In the genomic region with DNA sequence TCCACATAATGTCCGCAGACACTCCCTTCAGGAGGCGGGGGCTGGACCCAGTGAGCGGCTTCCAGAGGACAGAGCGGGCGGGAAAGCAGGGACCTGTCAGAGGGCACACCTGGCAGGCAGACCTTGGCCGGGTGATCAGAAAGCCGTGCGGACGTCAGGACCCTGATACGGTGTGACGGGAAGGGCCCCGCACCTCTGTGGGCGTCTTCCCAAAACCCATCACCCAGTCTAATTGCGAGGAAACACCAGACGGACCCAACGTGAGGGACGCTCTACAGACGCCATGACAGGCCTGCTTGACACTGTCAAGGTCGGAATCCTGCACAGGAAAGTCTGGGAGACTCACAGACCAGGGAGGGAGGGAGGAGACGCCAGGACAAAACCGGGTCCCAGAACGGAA, we compare ENCODE assay signal across 32 cellular contexts. TPM values are rescaled to one million over a fixed set of nuclear protein-coding genes. Genes with fewer than 3 reads are reported as not detected.
"Had no signal": no experiment of that assay in that cellular context is flagged by ENCODE, and none has a peak within 500 bp of the region (broad histone marks: within the 10 kb centered on the region; RNA-seq: fewer than 3 reads in every experiment).

No MANE protein-coding gene starts in this region.

- H3K9me3 ChIP-seq: colonic mucosa, pancreas, right lobe of liver, suprapubic skin, transverse colon, upper lobe of right lung, uterus had no signal

- H3K4me3 Mint-ChIP-seq: nephron progenitor cell; stimulated activated naive CD8-positive, alpha-beta T cell treated with anti-CD3 and anti-CD28 coated beads, Interleukin-15, amount 100 ng/mL, for 72 hours had no signal

- DNase-seq: colonic mucosa; dermis blood vessel endothelial cell; effector memory CD4-positive, alpha-beta T cell; foreskin keratinocyte; hippocampal formation; kidney glomerular epithelial cell; left colon; left ventricle myocardium superior; mesendoderm; midbrain; naive thymus-derived CD4-positive, alpha-beta T cell; nephron progenitor cell; occipital lobe; small intestine; stimulated activated CD4-positive, alpha-beta T cell treated with anti-CD3 and anti-CD28 coated beads, Interleukin-12 subunit alpha, Interleukin-12 subunit beta, amount 100 ng/mL, for 4 hours; stimulated activated CD4-positive, alpha-beta T cell treated with anti-CD3 and anti-CD28 coated beads, Interleukin-1b, Interleukin-23, amount 100 ng/mL, for 48 hours; stimulated activated CD4-positive, alpha-beta T cell treated with anti-CD3 and anti-CD28 coated beads, Interleukin-4, amount 100 ng/mL, for 1 hour; stimulated activated CD8-positive, alpha-beta memory T cell treated with anti-CD3 and anti-CD28 coated beads, Interleukin-4, amount 100 ng/mL, for 48 hours; stimulated activated naive CD4-positive, alpha-beta T cell; stimulated activated naive CD8-positive, alpha-beta T cell treated with anti-CD3 and anti-CD28 coated beads, Interleukin-15, amount 100 ng/mL, for 72 hours; transverse colon; upper lobe of right lung; uterus had no signal

- H3K4me1 ChIP-seq: foreskin keratinocyte, gastroesophageal sphincter, pancreas, right lobe of liver, upper lobe of right lung, uterus had no signal

- H3K36me3 ChIP-seq: colonic mucosa, pancreas, right lobe of liver, suprapubic skin, transverse colon, upper lobe of right lung, uterus had no signal

- H3K4me3 ChIP-seq: colonic mucosa, esophagus muscularis mucosa, gastroesophageal sphincter, heart left ventricle, pancreas, right lobe of liver, suprapubic skin, transverse colon, upper lobe of right lung, uterus had no signal

- H3K27me3 Mint-ChIP-seq: naive thymus-derived CD4-positive, alpha-beta T cell; progenitor cell of endocrine pancreas; stimulated activated naive CD8-positive, alpha-beta T cell treated with anti-CD3 and anti-CD28 coated beads, Interleukin-15, amount 100 ng/mL, for 72 hours had no signal

- H3K27ac Mint-ChIP-seq: naive thymus-derived CD4-positive, alpha-beta T cell; progenitor cell of endocrine pancreas had no signal

- H3K27ac ChIP-seq: colonic mucosa, esophagus muscularis mucosa, foreskin keratinocyte, gastroesophageal sphincter, heart left ventricle, pancreas, right lobe of liver, suprapubic skin, transverse colon, upper lobe of right lung, uterus had no signal

- ATAC-seq: foreskin keratinocyte; gastroesophageal sphincter; left colon; left ventricle myocardium superior; naive thymus-derived CD4-positive, alpha-beta T cell; pancreas; right lobe of liver; stimulated activated naive CD8-positive, alpha-beta T cell treated with anti-CD3 and anti-CD28 coated beads, Interleukin-15, amount 100 ng/mL, for 72 hours; upper lobe of right lung had no signal

- H3K27me3 ChIP-seq: colonic mucosa, esophagus muscularis mucosa, foreskin keratinocyte, gastroesophageal sphincter, heart left ventricle, pancreas, right lobe of liver, suprapubic skin, transverse colon, upper lobe of right lung, uterus had no signal

RNA-seq across cellular contexts. Expression of a gene that starts 19.2 kb away (rescaled TPM):
- total RNA-seq: epithelial cell of proximal tubule, fibroblast of lung, foreskin keratinocyte had no signal
